In genomic region chr4:128385199-128385598, GRCh38 we compare ENCODE assay signal across 15 cellular contexts.
DNase-seq lines count a peak whose midpoint lies in the region; ATAC-seq and TF ChIP-seq lines count a peak whose summit lies in the region.
"Had no signal": no experiment of that assay in that cellular context is flagged by ENCODE, and none has a peak within 500 bp of the region (broad histone marks: within the 10 kb centered on the region; RNA-seq: fewer than 3 reads in every experiment).

No MANE protein-coding gene starts in this region.

- H2BK15ac ChIP-seq in H9 (ENCODE audit: low read depth, low read length) = no peak overlapping the region
- no peak overlapping the region for H2BK15ac ChIP-seq in mesendoderm (replicated peaks; ENCODE audit: low read depth)

- no peak overlapping the region for H3T11ph ChIP-seq in H9 (ENCODE audit: low read length)

- no peak for DNase-seq in H9
- DNase-seq in adipocyte (ENCODE audit: low read depth) = no peak
- peak; percentile 66 for DNase-seq in mesendoderm
- no peak for DNase-seq in smooth muscle cell (lab: John Stamatoyannopoulos, UW; ENCODE audit: unreplicated experiment)
- no peak for DNase-seq in left lung
- no peak for DNase-seq in mesothelial cell of epicardium (ENCODE audit: low spot score in 2 of 2, unreplicated experiment in 2 of 2)
- DNase-seq in foreskin fibroblast = no peak
- DNase-seq in activated CD4-positive, alpha-beta memory T cell treated with anti-CD3 and anti-CD28 coated beads for 36 hours = no peak
- DNase-seq: activated CD8-positive, alpha-beta memory T cell treated with anti-CD3 and anti-CD28 coated beads, Interleukin-2, amount 50 U/mL, for 48 hours; activated naive CD4-positive, alpha-beta T cell; Caco-2; NCI-H1436; posterior cingulate gyrus; stimulated activated naive CD8-positive, alpha-beta T cell treated with anti-CD3 and anti-CD28 coated beads, Interleukin-15, Interleukin-2, amounts not matched to agents 100 U/mL and 50 U/mL, for 24 hours had no signal

- H3K56ac ChIP-seq in H9 (ENCODE audit: insufficient read length, low read depth, low read length) = no peak overlapping the region
- no peak overlapping the region for H3K56ac ChIP-seq in mesendoderm (ENCODE audit: low read length)

- H3K4me2 ChIP-seq in H9 (ENCODE audit: insufficient read depth, insufficient read length, low read length) (no peak overlapping the region), mesendoderm (ENCODE audit: low read length) (no peak overlapping the region), smooth muscle cell (peak overlapping the region; percentile 58)

- POLR2A ChIA-PET in activated CD4-positive, alpha-beta memory T cell treated with anti-CD3 and anti-CD28 coated beads for 36 hours (lab: Charles Lee) = no interaction called here

- peak overlapping the region; percentile 54 for H3K4me3 ChIP-seq in adipocyte (ENCODE audit: low read length)
- H3K4me3 ChIP-seq in mesendoderm (ENCODE audit: low read length) = no peak overlapping the region
- no peak overlapping the region for H3K4me3 ChIP-seq in smooth muscle cell
- no peak overlapping the region for H3K4me3 ChIP-seq in left lung
- H3K4me3 ChIP-seq in foreskin fibroblast (ENCODE audit: low read depth in 1 of 2, low read length in 2 of 2) = no peak overlapping the region
- H3K4me3 ChIP-seq: coronary artery had no signal

- no peaks in the 10 kb centered on the region for H3K79me2 ChIP-seq in H9 (ENCODE audit: insufficient read depth, low read length)
- no peaks in the 10 kb centered on the region for H3K79me2 ChIP-seq in mesendoderm (ENCODE audit: control insufficient read depth, insufficient read depth, low read length)
- no peaks in the 10 kb centered on the region for H3K79me2 ChIP-seq in smooth muscle cell (ENCODE audit: low read depth)

- H4K91ac ChIP-seq in H9 (ENCODE audit: insufficient read length, low read depth, low read length) = no peak overlapping the region

- H3F3A ChIP-seq in smooth muscle cell (ENCODE audit: low read depth) = peaks cover 24% of the 10 kb centered on the region

- H3K4me3 Mint-ChIP-seq in H9 (no peak overlapping the region), mesothelial cell of epicardium (no peak overlapping the region)
- H3K4me3 Mint-ChIP-seq in activated CD4-positive, alpha-beta memory T cell treated with anti-CD3 and anti-CD28 coated beads for 36 hours = no peak overlapping the region

- H2AFZ ChIP-seq in H9 (ENCODE audit: low read length) (no peak overlapping the region), smooth muscle cell (ENCODE audit: low read depth) (no peak overlapping the region)

- no peaks in the 10 kb centered on the region for H3K36me3 ChIP-seq in adipocyte (ENCODE audit: control insufficient read depth, insufficient read depth, low read length, severe bottlenecking)
- H3K36me3 ChIP-seq in mesendoderm (ENCODE audit: control insufficient read depth, insufficient read depth, low read length) = no peaks in the 10 kb centered on the region
- H3K36me3 ChIP-seq in smooth muscle cell (ENCODE audit: low read depth) = no peaks in the 10 kb centered on the region
- no peaks in the 10 kb centered on the region for H3K36me3 ChIP-seq in left lung

- no peak overlapping the region for H2BK20ac ChIP-seq in H9 (ENCODE audit: low read depth, low read length, poor library complexity, severe bottlenecking)

- H3K18ac ChIP-seq in H9 (ENCODE audit: insufficient read length, low read depth, low read length) (peak overlapping the region; percentile 15), mesendoderm (ENCODE audit: low read length) (peak overlapping the region; percentile 34)

- H3K27me3 Mint-ChIP-seq in H9 (ENCODE audit: low read depth) (no peaks in the 10 kb centered on the region), mesothelial cell of epicardium (ENCODE audit: low read depth) (peaks cover 18% of the 10 kb centered on the region)
- no peaks in the 10 kb centered on the region for H3K27me3 Mint-ChIP-seq in activated CD4-positive, alpha-beta memory T cell treated with anti-CD3 and anti-CD28 coated beads for 36 hours

- H3K79me1 ChIP-seq in H9 (ENCODE audit: insufficient read depth, low read depth, low read length, poor library complexity, severe bottlenecking) (no peaks in the 10 kb centered on the region), mesendoderm (ENCODE audit: low read length) (no peaks in the 10 kb centered on the region)

- no peaks in the 10 kb centered on the region for H3K23me2 ChIP-seq in H9 (ENCODE audit: insufficient read length, low read depth, low read length, poor library complexity, severe bottlenecking)

- no peak overlapping the region for H3K23ac ChIP-seq in H9 (ENCODE audit: insufficient read length, low read depth, low read length)
- no peak overlapping the region for H3K23ac ChIP-seq in mesendoderm (ENCODE audit: low read length)

- peaks cover 30 to 32% of the 10 kb centered on the region in 2 experiments for H3K4me1 Mint-ChIP-seq in H9
- H3K4me1 Mint-ChIP-seq in mesothelial cell of epicardium = peaks cover 50% of the 10 kb centered on the region
- no peaks in the 10 kb centered on the region for H3K4me1 Mint-ChIP-seq in activated CD4-positive, alpha-beta memory T cell treated with anti-CD3 and anti-CD28 coated beads for 36 hours (ENCODE audit: low read depth)

- no peaks in the 10 kb centered on the region for H3K9me3 ChIP-seq in H9 (ENCODE audit: control insufficient read depth, low read depth, low read length)
- no peaks in the 10 kb centered on the region for H3K9me3 ChIP-seq in adipocyte (ENCODE audit: control insufficient read depth, low read length)
- no peaks in the 10 kb centered on the region for H3K9me3 ChIP-seq in smooth muscle cell (replicated peaks; ENCODE audit: low read depth)
- H3K9me3 ChIP-seq in left lung = no peaks in the 10 kb centered on the region

- H3K36me3 Mint-ChIP-seq in H9 (ENCODE audit: insufficient read depth in 1 of 3, low read depth in 3 of 3) (no peaks in the 10 kb centered on the region), mesothelial cell of epicardium (no peaks in the 10 kb centered on the region)
- no peaks in the 10 kb centered on the region for H3K36me3 Mint-ChIP-seq in activated CD4-positive, alpha-beta memory T cell treated with anti-CD3 and anti-CD28 coated beads for 36 hours

- H4K8ac ChIP-seq in H9 (replicated peaks; ENCODE audit: insufficient read length, low read depth, low read length) (no peak overlapping the region), mesendoderm (ENCODE audit: low read depth, low read length) (no peak overlapping the region)

- peaks cover 6% of the 10 kb centered on the region for H3K4me1 ChIP-seq in H9 (ENCODE audit: insufficient read depth, low read length)
- H3K4me1 ChIP-seq in adipocyte (ENCODE audit: control insufficient read depth, insufficient read depth, low read length) = peaks cover 47% of the 10 kb centered on the region
- peaks cover 15% of the 10 kb centered on the region for H3K4me1 ChIP-seq in mesendoderm (ENCODE audit: control insufficient read depth, low read depth, low read length)
- peaks cover 18% of the 10 kb centered on the region for H3K4me1 ChIP-seq in smooth muscle cell (ENCODE audit: low read depth)
- peaks cover 0 to 7% of the 10 kb centered on the region in 2 donors for H3K4me1 ChIP-seq in left lung

- no CpG with 5 or more reads among the region's 4 CpGs for WGBS in H9 (ENCODE audit: extremely low coverage, insufficient read length, low lambda C conversion rate)
- WGBS in mesendoderm (ENCODE audit: extremely low coverage, insufficient coverage, low lambda C conversion rate) = no CpG with 5 or more reads among the region's 4 CpGs
- WGBS in smooth muscle cell (ENCODE audit: low lambda C conversion rate) = 68% methylated on average over 4 of the region's 4 CpGs

- H3K4ac ChIP-seq in H9 (ENCODE audit: low read depth, low read length) (no peak overlapping the region; the same call in 1 of the 2 replicates), mesendoderm (ENCODE audit: low read depth, low read length) (no peak overlapping the region)

- no peak overlapping the region for H2BK5ac ChIP-seq in H9 (ENCODE audit: insufficient read length, low read length)
- no peak overlapping the region for H2BK5ac ChIP-seq in mesendoderm (ENCODE audit: low read length)

- no peak overlapping the region for H2BK12ac ChIP-seq in H9 (ENCODE audit: insufficient read length, low read depth, low read length)

- H3K27me3 ChIP-seq in H9 (ENCODE audit: insufficient read depth, low read length) (no peaks in the 10 kb centered on the region), adipocyte (replicated peaks; ENCODE audit: control insufficient read depth, insufficient read depth, low read length) (no peaks in the 10 kb centered on the region), mesendoderm (ENCODE audit: insufficient read depth, low read length, poor library complexity) (no peaks in the 10 kb centered on the region), smooth muscle cell (ENCODE audit: low read depth) (no peaks in the 10 kb centered on the region), left lung (no peaks in the 10 kb centered on the region)

- H4K20me1 ChIP-seq in H9 (ENCODE audit: control insufficient read depth, insufficient read depth, insufficient read length) (no peaks in the 10 kb centered on the region), smooth muscle cell (ENCODE audit: low read depth) (no peaks in the 10 kb centered on the region)

- H2AK5ac ChIP-seq in H9 (ENCODE audit: insufficient read length, low read length) = no peak overlapping the region
- no peak overlapping the region for H2AK5ac ChIP-seq in mesendoderm (ENCODE audit: low read length)

- H4K5ac ChIP-seq in H9 (ENCODE audit: insufficient read length, low read depth, low read length) (no peak overlapping the region), mesendoderm (ENCODE audit: low read length) (no peak overlapping the region)

- H3K27ac Mint-ChIP-seq in H9 = no peak overlapping the region; a peak in 1 of 7 replicates
- no peak overlapping the region for H3K27ac Mint-ChIP-seq in mesothelial cell of epicardium
- no peak overlapping the region for H3K27ac Mint-ChIP-seq in activated CD4-positive, alpha-beta memory T cell treated with anti-CD3 and anti-CD28 coated beads for 36 hours

- no peak overlapping the region for H2BK120ac ChIP-seq in H9 (ENCODE audit: low read depth, low read length, poor library complexity, severe bottlenecking)
- no peak overlapping the region for H2BK120ac ChIP-seq in mesendoderm (ENCODE audit: low read depth, low read length)

- H3K9ac ChIP-seq in H9 (ENCODE audit: extremely low read depth, insufficient read length, low read length) = no peak overlapping the region
- H3K9ac ChIP-seq in adipocyte (ENCODE audit: low read length) = peak overlapping the region; percentile 77
- H3K9ac ChIP-seq in mesendoderm (ENCODE audit: low read length) = no peak overlapping the region
- H3K9ac ChIP-seq in smooth muscle cell (ENCODE audit: low read depth) = peak overlapping the region; percentile 77

- CTCF ChIA-PET in activated CD4-positive, alpha-beta memory T cell treated with anti-CD3 and anti-CD28 coated beads for 36 hours (lab: Charles Lee) = no interaction called here

- H3K9me3 Mint-ChIP-seq in H9 (no peaks in the 10 kb centered on the region), mesothelial cell of epicardium (no peaks in the 10 kb centered on the region)
- no peaks in the 10 kb centered on the region for H3K9me3 Mint-ChIP-seq in activated CD4-positive, alpha-beta memory T cell treated with anti-CD3 and anti-CD28 coated beads for 36 hours

- H3K27ac ChIP-seq in H9 (ENCODE audit: insufficient read length, low read depth, low read length) (no peak overlapping the region), mesendoderm (ENCODE audit: low read depth, low read length) (no peak overlapping the region), smooth muscle cell (ENCODE audit: low read depth) (peak overlapping the region; percentile 97), left lung (no peak overlapping the region)

- H3K14ac ChIP-seq in H9 (ENCODE audit: insufficient read depth, low read length) = no peak overlapping the region

- intact Hi-C loops in left lung (cut with DNase I) = no loop called here
- intact Hi-C loops in activated CD4-positive, alpha-beta memory T cell treated with anti-CD3 and anti-CD28 coated beads for 36 hours (cut with micrococcal nuclease) = no loop called here

- no peak for TF ChIP-seq CTCF in H9 (conservative IDR thresholded peaks at IDR 0.05)
- no peak for TF ChIP-seq CTCF in smooth muscle cell (IDR thresholded peaks at IDR 0.05; ENCODE audit: borderline replicate concordance, insufficient read depth, poor library complexity, severe bottlenecking)
- no peak for TF ChIP-seq CTCF in left lung (IDR thresholded peaks at IDR 0.05)
- TF ChIP-seq CTCF in mesothelial cell of epicardium (IDR thresholded peaks at IDR 0.05; ENCODE audit: unreplicated experiment) = no peak
- no peak for TF ChIP-seq CTCF in foreskin fibroblast (IDR thresholded peaks at IDR 0.05; ENCODE audit: low read depth, low read length)

- no peak for ATAC-seq in left lung
- ATAC-seq: stimulated activated naive CD8-positive, alpha-beta T cell treated with anti-CD3 and anti-CD28 coated beads, Interleukin-15, Interleukin-2, amounts not matched to agents 100 U/mL and 50 U/mL, for 24 hours had no signal

Comparison
In these comparisons a context has a peak if more than half of its experiments do, and no peak if none do; other contexts are left out.
1. H3K9ac ChIP-seq: peak in adipocyte (single experiment) and smooth muscle cell (single experiment); none in H9 (single experiment) and mesendoderm (single experiment).